27 cellular contexts compared by ENCODE assay signal in genomic region chr7:141251957-141252356, GRCh38.
A peak's percentile ranks its signal among the peaks of the same experiment; 100 is the strongest.
DNase-seq lines count a peak whose midpoint lies in the region; ATAC-seq and TF ChIP-seq lines count a peak whose summit lies in the region.
"Had no signal": no experiment of that assay in that cellular context is flagged by ENCODE, and none has a peak within 500 bp of the region (broad histone marks: within the 10 kb centered on the region; RNA-seq: fewer than 3 reads in every experiment).

No MANE protein-coding gene starts in this region.

- H3K4me1 ChIP-seq in effector memory CD4-positive, alpha-beta T cell (ENCODE audit: control insufficient read depth, insufficient read depth, low read length, poor library complexity, severe bottlenecking): no peaks in the 10 kb centered on the region
- H3K4me1 ChIP-seq: Caco-2, colonic mucosa, sigmoid colon, SJSA1, upper lobe of left lung had no signal

- TF ChIP-seq CTCF in GM10266 (IDR thresholded peaks at IDR 0.05; ENCODE audit: control insufficient read depth, insufficient read depth, low read depth, missing control alignments): peak; percentile 21
- 0 out of 2 replicates have a peak, but pooled peaks have one; percentile 13 for TF ChIP-seq CTCF in LNCAP (IDR thresholded peaks at IDR 0.05)
- peak; percentile 22 for TF ChIP-seq CTCF in VCaP (conservative IDR thresholded peaks at IDR 0.05)
- TF ChIP-seq CTCF in GM20000 (IDR thresholded peaks at IDR 0.05; ENCODE audit: extremely low read depth, missing control alignments): no peak

- H3K27ac ChIP-seq in VCaP: peak overlapping the region; percentile 22; the same call in 1 of the 2 replicates
- no peak overlapping the region for H3K27ac ChIP-seq in effector memory CD4-positive, alpha-beta T cell (ENCODE audit: insufficient read depth, low read length, poor library complexity, severe bottlenecking)
- H3K27ac ChIP-seq: colonic mucosa, epithelial cell of prostate, sigmoid colon, SJSA1, upper lobe of left lung had no signal

- H3K36me3 ChIP-seq in effector memory CD4-positive, alpha-beta T cell (ENCODE audit: control insufficient read depth, insufficient read depth, low read length): no peaks in the 10 kb centered on the region
- H3K36me3 ChIP-seq: colonic mucosa, sigmoid colon, SJSA1, upper lobe of left lung had no signal

- ATAC-seq in left lobe of liver: peak; percentile 48
- ATAC-seq in GM18498 (IDR thresholded peaks at IDR 0.05; ENCODE audit: unreplicated experiment): no peak
- ATAC-seq: stimulated activated naive B cell treated with anti-CD40 and anti-IgM and Interleukin-4, amounts not matched to agents 10 μg/mL and 1 μg/mL and 100 μg/mL, for 72 hours had no signal

- no peak for DNase-seq in GM10266 (ENCODE audit: extremely low spot score)
- DNase-seq in left lobe of liver (ENCODE audit: low spot score): no peak
- no peak for DNase-seq in GM20000 (ENCODE audit: low spot score)
- DNase-seq in effector memory CD4-positive, alpha-beta T cell: no peak
- DNase-seq: activated CD4-positive, CD25-positive, alpha-beta regulatory T cell; activated effector memory CD4-positive, alpha-beta T cell treated with anti-CD3 and anti-CD28 coated beads, Interleukin-2, amount 50 U/mL, for 16 hours; activated T-cell treated with anti-CD3 and anti-CD28 coated beads, Interleukin-2, amount 50 U/mL, for 24 hours; C1 segment of cervical spinal cord; Caco-2; colonic mucosa; DMS53; effector CD4-positive, alpha-beta T cell; GOT3; KG1; NCI-H1417 treated with DMSO at 0.1 percent for 48 hours; NCI-H2081; NCI-H2227 treated with DMSO at 0.1 percent for 48 hours; posterior cingulate gyrus; sigmoid colon; stimulated activated naive B cell treated with anti-CD40 and anti-IgM and Interleukin-4, amounts not matched to agents 10 μg/mL and 1 μg/mL and 100 μg/mL, for 72 hours; substantia nigra; upper lobe of left lung had no signal

- H3K4me3 ChIP-seq in effector memory CD4-positive, alpha-beta T cell (ENCODE audit: insufficient read depth, low read depth, low read length, poor library complexity, severe bottlenecking): no peak overlapping the region
- H3K4me3 ChIP-seq: colonic mucosa, sigmoid colon, SJSA1, upper lobe of left lung had no signal

- no peaks in the 10 kb centered on the region for H3K27me3 ChIP-seq in effector memory CD4-positive, alpha-beta T cell (replicated peaks; ENCODE audit: control insufficient read depth, insufficient read depth, low read length, poor library complexity, severe bottlenecking)
- H3K27me3 ChIP-seq: colonic mucosa, sigmoid colon, SJSA1, upper lobe of left lung had no signal

- H3K9me3 ChIP-seq in effector memory CD4-positive, alpha-beta T cell (ENCODE audit: control insufficient read depth, low read length): no peaks in the 10 kb centered on the region
- H3K9me3 ChIP-seq: Caco-2, colonic mucosa, SJSA1, upper lobe of left lung had no signal
